ENCODE assay signal across 8 cellular contexts in genomic region chr13:21060827-21061076, GRCh38. TPM values are rescaled to one million over a fixed set of nuclear protein-coding genes. Genes with fewer than 3 reads are reported as not detected.
A peak's percentile ranks its signal among the peaks of the same experiment; 100 is the strongest.
DNase-seq lines count a peak whose midpoint lies in the region; ATAC-seq and TF ChIP-seq lines count a peak whose summit lies in the region.

No MANE protein-coding gene starts in this region.

- no peaks in the 10 kb centered on the region for H3K79me2 ChIP-seq in KMS-11 (ENCODE audit: insufficient read depth, low read depth)

- H3K4me1 Mint-ChIP-seq in CD8-positive, alpha-beta memory T cell = peaks cover 9 to 13% (median 10%) of the 10 kb centered on the region in 3 donors

- H3K9me3 ChIP-seq in CD8-positive, alpha-beta memory T cell (ENCODE audit: low read length) = no peaks in the 10 kb centered on the region
- no peaks in the 10 kb centered on the region for H3K9me3 ChIP-seq in esophagus (ENCODE audit: control insufficient read depth in 2 of 2, insufficient read depth in 1 of 2, low read depth in 1 of 2, low read length in 1 of 2)
- no peaks in the 10 kb centered on the region for H3K9me3 ChIP-seq in neutrophil

- TF ChIP-seq CTCF in KMS-11 (conservative IDR thresholded peaks at IDR 0.05; ENCODE audit: low read depth, low read length) = no peak
- no peak for TF ChIP-seq CTCF in neutrophil (IDR thresholded peaks at IDR 0.05)

- H3K9me3 Mint-ChIP-seq in CD8-positive, alpha-beta memory T cell = no peaks in the 10 kb centered on the region

- H3K27me3 Mint-ChIP-seq in CD8-positive, alpha-beta memory T cell = peaks cover 21 to 53% of the 10 kb centered on the region in 2 donors

- CTCF ChIA-PET in CD8-positive, alpha-beta memory T cell (lab: Charles Lee) = no interaction called here

- H3K27me3 ChIP-seq in CD8-positive, alpha-beta memory T cell (ENCODE audit: insufficient read depth, low read length, poor library complexity, severe bottlenecking) = no peaks in the 10 kb centered on the region
- H3K27me3 ChIP-seq in KMS-11 (ENCODE audit: insufficient read depth, low read depth) = no peaks in the 10 kb centered on the region
- no peaks in the 10 kb centered on the region for H3K27me3 ChIP-seq in esophagus (ENCODE audit: control insufficient read depth in 1 of 2, insufficient read depth in 2 of 2, low read length in 2 of 2)
- H3K27me3 ChIP-seq in neutrophil = no peaks in the 10 kb centered on the region

- H3K27ac Mint-ChIP-seq in CD8-positive, alpha-beta memory T cell = no peak overlapping the region

- no peak overlapping the region; the same call in 1 of the 2 replicates for H2AFZ ChIP-seq in KMS-11 (ENCODE audit: low read depth)

- ATAC-seq in HG03432 (IDR thresholded peaks at IDR 0.05; ENCODE audit: unreplicated experiment) = no peak

- H3K36me3 ChIP-seq in CD8-positive, alpha-beta memory T cell (ENCODE audit: insufficient read depth, low read length) = no peaks in the 10 kb centered on the region
- H3K36me3 ChIP-seq in KMS-11 (ENCODE audit: insufficient read depth) (no peaks in the 10 kb centered on the region), esophagus (ENCODE audit: control insufficient read depth in 2 of 2, insufficient read depth in 2 of 2, low read length in 1 of 2) (no peaks in the 10 kb centered on the region), neutrophil (no peaks in the 10 kb centered on the region)

- no peaks in the 10 kb centered on the region for H4K20me1 ChIP-seq in KMS-11 (ENCODE audit: insufficient read depth)

- POLR2A ChIA-PET in CD8-positive, alpha-beta memory T cell (lab: Charles Lee) = no interaction called here

- no peak overlapping the region for H3K4me2 ChIP-seq in KMS-11

- 0 to 1% methylated on average over 10 to 39 of the region's 39 CpGs for WGBS in esophagus, 2 donors

- H3K36me3 Mint-ChIP-seq in CD8-positive, alpha-beta memory T cell = peaks cover 0 to 1% (median 0%) of the 10 kb centered on the region in 3 donors

- H3K4me3 ChIP-seq in CD8-positive, alpha-beta memory T cell (ENCODE audit: low read length) = no peak overlapping the region
- H3K4me3 ChIP-seq in KMS-11 (IDR thresholded peaks at IDR 0.05; ENCODE audit: insufficient read depth, low read depth, low read length) (no peak overlapping the region), esophagus (ENCODE audit: low read depth in 1 of 2, low read length in 2 of 2) (peak overlapping the region; percentile 85 to 88), neutrophil (ENCODE audit: low read depth in 1 of 2, low read length in 1 of 2) (peak overlapping the region; percentile 77 to 99)

- no peak for DNase-seq in CD8-positive, alpha-beta memory T cell
- DNase-seq in SKM-1 (lab: John Stamatoyannopoulos, UW; ENCODE audit: unreplicated experiment) (no peak), NCI-H2227 (lab: John Stamatoyannopoulos, UW; ENCODE audit: unreplicated experiment) (no peak), GM19240 (ENCODE audit: insufficient read length, low spot score) (no peak)

- H3K9ac ChIP-seq in KMS-11 = 0 out of 2 replicates have a peak overlapping the region, but pooled peaks have one; percentile 67

- H3K27ac ChIP-seq in CD8-positive, alpha-beta memory T cell (ENCODE audit: low read depth, low read length) = peak overlapping the region; percentile 11
- H3K27ac ChIP-seq in KMS-11 (no peak overlapping the region), esophagus (ENCODE audit: low read depth in 2 of 2, low read length in 1 of 2) (peak overlapping the region; percentile 98 to 99), neutrophil (peak overlapping the region; percentile 98)

- no peak overlapping the region for H3K4me3 Mint-ChIP-seq in CD8-positive, alpha-beta memory T cell

- H3K4me1 ChIP-seq in CD8-positive, alpha-beta memory T cell (ENCODE audit: insufficient read depth, low read length) = peaks cover 6% of the 10 kb centered on the region
- no peaks in the 10 kb centered on the region for H3K4me1 ChIP-seq in KMS-11 (ENCODE audit: low read depth, poor library complexity, severe bottlenecking)
- no peaks in the 10 kb centered on the region for H3K4me1 ChIP-seq in esophagus (ENCODE audit: control insufficient read depth in 2 of 2, insufficient read depth in 2 of 2, low read length in 1 of 2)
- peaks cover 26 to 46% of the 10 kb centered on the region in 2 experiments for H3K4me1 ChIP-seq in neutrophil (ENCODE audit: control insufficient read depth in 1 of 2, insufficient read depth in 1 of 2, low read depth in 1 of 2, low read length in 1 of 2)

RNA-seq across cellular contexts. Expression of gene LATS2, which starts 0.6 kb away (rescaled TPM):
- total RNA-seq in CD8-positive, alpha-beta memory T cell = 1 to 10 TPM; 1.4 to 1.9 TPM
- 0.66 TPM for polyA plus RNA-seq in CD8-positive, alpha-beta memory T cell
- polyA plus RNA-seq in esophagus = 1 to 10 TPM; 5.1 to 5.2 TPM

Comparison
In these comparisons a context has a peak if more than half of its experiments do, and no peak if none do; other contexts are left out.
1. H3K4me3 ChIP-seq: peak in esophagus (2 of 2) and neutrophil (2 of 2); none in CD8-positive, alpha-beta memory T cell (single experiment) and KMS-11 (single experiment).